Comparison of ENCODE assay signal across 1 cellular context in genomic region chr11:124920870-124921609, GRCh38.
A peak's percentile ranks its signal among the peaks of the same experiment; 100 is the strongest.
TF ChIP-seq lines count a peak whose summit lies in the region.

No MANE protein-coding gene starts in this region.

TF ChIP-seq in WTC11, 78 proteins besides CTCF, POLR2A, EP300 and RAD21 (continued from another document and continues in another):
- peak; percentile 96 for TF ChIP-seq MAX (CRISPR knock-in tag; IDR thresholded peaks at IDR 0.05)
- peak; percentile 96 for TF ChIP-seq ZBTB43 (CRISPR knock-in tag; IDR thresholded peaks at IDR 0.05)
- peak; percentile 86; the same call in 1 of the 2 replicates for TF ChIP-seq ZNF263 (CRISPR knock-in tag; IDR thresholded peaks at IDR 0.05; ENCODE audit: low read depth)
- TF ChIP-seq JUN (CRISPR knock-in tag; IDR thresholded peaks at IDR 0.05): peak; percentile 97
- TF ChIP-seq AR (CRISPR knock-in tag; IDR thresholded peaks at IDR 0.05): no peak
- TF ChIP-seq E2F4 (CRISPR knock-in tag; IDR thresholded peaks at IDR 0.05; ENCODE audit: borderline replicate concordance, low read depth): peak; percentile 90; the same call in 1 of the 2 replicates
- no peak for TF ChIP-seq RORB (CRISPR knock-in tag; IDR thresholded peaks at IDR 0.05)
- TF ChIP-seq SP1 (CRISPR knock-in tag; conservative IDR thresholded peaks at IDR 0.05): peak; percentile 71
- TF ChIP-seq E2F5 (CRISPR knock-in tag; IDR thresholded peaks at IDR 0.05): peak; percentile 98
- no peak for TF ChIP-seq ZNF671 (CRISPR knock-in tag; IDR thresholded peaks at IDR 0.05)
- peak; percentile 96 for TF ChIP-seq ETV6 (CRISPR knock-in tag; IDR thresholded peaks at IDR 0.05)
- TF ChIP-seq RELA (CRISPR knock-in tag; IDR thresholded peaks at IDR 0.05; ENCODE audit: borderline replicate concordance): peak; percentile 97
- no peak for TF ChIP-seq EMX1 (CRISPR knock-in tag; IDR thresholded peaks at IDR 0.05)
- peak; percentile 83 for TF ChIP-seq ZNF317 (CRISPR knock-in tag; IDR thresholded peaks at IDR 0.05; ENCODE audit: borderline replicate concordance, low read depth)
- no peak for TF ChIP-seq STAT6 (CRISPR knock-in tag; conservative IDR thresholded peaks at IDR 0.05; ENCODE audit: low read depth)
- no peak for TF ChIP-seq ZNF416 (CRISPR knock-in tag; IDR thresholded peaks at IDR 0.05)
- TF ChIP-seq ESRRA (CRISPR knock-in tag; IDR thresholded peaks at IDR 0.05; ENCODE audit: borderline replicate concordance): peak; percentile 95
- no peak for TF ChIP-seq JAZF1 (CRISPR knock-in tag; IDR thresholded peaks at IDR 0.05)
- peak; percentile 97 for TF ChIP-seq MYBL2 (CRISPR knock-in tag; IDR thresholded peaks at IDR 0.05)
- no peak for TF ChIP-seq GRHL2 (CRISPR knock-in tag; IDR thresholded peaks at IDR 0.05; ENCODE audit: insufficient replicate concordance, severe bottlenecking)
- TF ChIP-seq IRF1 (CRISPR knock-in tag; IDR thresholded peaks at IDR 0.05): peak; percentile 95
- peak; percentile 77 for TF ChIP-seq ZNF281 (CRISPR knock-in tag; IDR thresholded peaks at IDR 0.05)
- peak; percentile 90 for TF ChIP-seq CREM (CRISPR knock-in tag; IDR thresholded peaks at IDR 0.05)
- TF ChIP-seq NFYB (CRISPR knock-in tag; conservative IDR thresholded peaks at IDR 0.05; ENCODE audit: low read depth): peak; percentile 59
- peak; percentile 100 for TF ChIP-seq FOXP1 (CRISPR knock-in tag; IDR thresholded peaks at IDR 0.05; ENCODE audit: borderline replicate concordance)
- no peak for TF ChIP-seq MXD4 (CRISPR knock-in tag; IDR thresholded peaks at IDR 0.05; ENCODE audit: borderline replicate concordance)
- TF ChIP-seq NR3C1 (CRISPR knock-in tag; conservative IDR thresholded peaks at IDR 0.05; ENCODE audit: low read depth): 0 out of 2 replicates have a peak, but pooled peaks have one; percentile 52
- TF ChIP-seq USF1 (CRISPR knock-in tag; IDR thresholded peaks at IDR 0.05): peak; percentile 75
- peak; percentile 90 for TF ChIP-seq NFE2L1 (CRISPR knock-in tag; IDR thresholded peaks at IDR 0.05)
- TF ChIP-seq PRDM15 (CRISPR knock-in tag; IDR thresholded peaks at IDR 0.05): peak; percentile 59; the same call in 1 of the 2 replicates
- no peak for TF ChIP-seq HMGA2 (CRISPR knock-in tag; IDR thresholded peaks at IDR 0.05)
- peak; percentile 99 for TF ChIP-seq TEAD1 (CRISPR knock-in tag; IDR thresholded peaks at IDR 0.05)
- 0 out of 2 replicates have a peak, but pooled peaks have one; percentile 23 for TF ChIP-seq PREB (CRISPR knock-in tag; IDR thresholded peaks at IDR 0.05; ENCODE audit: borderline replicate concordance)
